In genomic region chr2:190119257-190119656, GRCh38 we compare ENCODE assay signal across 9 cellular contexts. TPM values are rescaled to one million over a fixed set of nuclear protein-coding genes. Genes with fewer than 3 reads are reported as not detected.
DNase-seq lines count a peak whose midpoint lies in the region; ATAC-seq, FAIRE-seq and TF ChIP-seq lines count a peak whose summit lies in the region.
"Had no signal": no experiment of that assay in that cellular context is flagged by ENCODE, and none has a peak within 500 bp of the region (broad histone marks: within the 10 kb centered on the region; RNA-seq: fewer than 3 reads in every experiment).

No MANE protein-coding gene starts in this region.

- H3K9me2 ChIP-seq in GM23338 (ENCODE audit: insufficient read depth): no peaks in the 10 kb centered on the region; the same call in 1 of the 2 replicates

- H3K4me2 ChIP-seq in GM23338: peak overlapping the region; percentile 80

- H3K27me3 Mint-ChIP-seq in GM23338 (ENCODE audit: insufficient read depth, low read depth, poor library complexity): peaks cover 4% of the 10 kb centered on the region
- no peaks in the 10 kb centered on the region for H3K27me3 Mint-ChIP-seq in activated T-cell treated with anti-CD3 and anti-CD28 coated beads, Interleukin-2, amount 50 U/mL, for 72 hours (ENCODE audit: low read depth)
- no peaks in the 10 kb centered on the region for H3K27me3 Mint-ChIP-seq in activated T-helper 2 cell treated with anti-CD3 and anti-CD28 coated beads, Interferon-gamma antibody, Interleukin-2, Interleukin-4, amounts not matched to agents 10 μg/mL and 5 μg/mL and 100 μg/mL, durations not matched to agents 14 hours and 24 hours and 36 hours (ENCODE audit: low read depth)

- H3K4me1 ChIP-seq in GM23338 (ENCODE audit: insufficient read depth) (peaks cover 14% of the 10 kb centered on the region), pancreas (no peaks in the 10 kb centered on the region)

- H3K27ac Mint-ChIP-seq in GM23338: peak overlapping the region; percentile 20; the same call in 1 of the 2 replicates
- no peak overlapping the region for H3K27ac Mint-ChIP-seq in activated T-cell treated with anti-CD3 and anti-CD28 coated beads, Interleukin-2, amount 50 U/mL, for 72 hours
- no peak overlapping the region for H3K27ac Mint-ChIP-seq in activated T-helper 2 cell treated with anti-CD3 and anti-CD28 coated beads, Interferon-gamma antibody, Interleukin-2, Interleukin-4, amounts not matched to agents 10 μg/mL and 5 μg/mL and 100 μg/mL, durations not matched to agents 14 hours and 24 hours and 36 hours

- peak overlapping the region; percentile 50 for H3K4me3 ChIP-seq in GM23338
- H3K4me3 ChIP-seq in pancreas: peak overlapping the region in 1 of 4 donors; percentile 34

- no peaks in the 10 kb centered on the region for H4K20me1 ChIP-seq in GM23338 (replicated peaks; ENCODE audit: insufficient read depth)

- H3K36me3 Mint-ChIP-seq in GM23338 (ENCODE audit: low read depth): no peaks in the 10 kb centered on the region
- H3K36me3 Mint-ChIP-seq in activated T-cell treated with anti-CD3 and anti-CD28 coated beads, Interleukin-2, amount 50 U/mL, for 72 hours (ENCODE audit: insufficient read depth in 2 of 2): no peaks in the 10 kb centered on the region
- no peaks in the 10 kb centered on the region for H3K36me3 Mint-ChIP-seq in activated T-helper 2 cell treated with anti-CD3 and anti-CD28 coated beads, Interferon-gamma antibody, Interleukin-2, Interleukin-4, amounts not matched to agents 10 μg/mL and 5 μg/mL and 100 μg/mL, durations not matched to agents 14 hours and 24 hours and 36 hours (ENCODE audit: low read depth)

- no peak for FAIRE-seq in pancreas (lab: Jason Lieb, UNC)
- FAIRE-seq: HTR-8/SVneo had no signal

- peak; percentile 99 for ATAC-seq in GM23338
- peak; percentile 53 to 79 for ATAC-seq in activated T-cell treated with anti-CD3 and anti-CD28 coated beads, Interleukin-2, amount 50 U/mL, for 72 hours (replicated peaks in 1 of 2)
- ATAC-seq in left cardiac atrium: peak; percentile 82 to 93
- peak; percentile 69 to 96 (median 86) for ATAC-seq in pancreas

- no peaks in the 10 kb centered on the region for H3K9me3 ChIP-seq in pancreas

- intact Hi-C loops in left cardiac atrium (cut with DNase I): no loop called here
- intact Hi-C loops in pancreas (cut with DNase I): no loop called here
- intact Hi-C loops in activated T-helper 2 cell treated with anti-CD3 and anti-CD28 coated beads, Interferon-gamma antibody, Interleukin-2, Interleukin-4, amounts not matched to agents 10 μg/mL and 5 μg/mL and 100 μg/mL, durations not matched to agents 14 hours and 24 hours and 36 hours (cut with micrococcal nuclease): no loop called here

- H3K27me3 ChIP-seq in GM23338 (ENCODE audit: insufficient read depth) (no peaks in the 10 kb centered on the region), pancreas (no peaks in the 10 kb centered on the region)

- H3K27ac ChIP-seq in GM23338 (ENCODE audit: low read depth) (no peak overlapping the region), pancreas (no peak overlapping the region)

- H2AFZ ChIP-seq in GM23338: peak overlapping the region; percentile 94

- no peaks in the 10 kb centered on the region for H3F3A ChIP-seq in GM23338 (replicated peaks; ENCODE audit: low read depth)

- H3K4me1 Mint-ChIP-seq in GM23338: peaks cover 22% of the 10 kb centered on the region
- no peaks in the 10 kb centered on the region for H3K4me1 Mint-ChIP-seq in activated T-cell treated with anti-CD3 and anti-CD28 coated beads, Interleukin-2, amount 50 U/mL, for 72 hours (ENCODE audit: low read depth)
- H3K4me1 Mint-ChIP-seq in activated T-helper 2 cell treated with anti-CD3 and anti-CD28 coated beads, Interferon-gamma antibody, Interleukin-2, Interleukin-4, amounts not matched to agents 10 μg/mL and 5 μg/mL and 100 μg/mL, durations not matched to agents 14 hours and 24 hours and 36 hours (ENCODE audit: low read depth): peaks cover 6% of the 10 kb centered on the region

- no peak for TF ChIP-seq CTCF in GM23338 (conservative IDR thresholded peaks at IDR 0.05; ENCODE audit: low read depth in 2 of 2)
- no peak for TF ChIP-seq CTCF in pancreas (IDR thresholded peaks at IDR 0.05)

- peak overlapping the region; percentile 67 for H3K4me3 Mint-ChIP-seq in GM23338
- H3K4me3 Mint-ChIP-seq in activated T-cell treated with anti-CD3 and anti-CD28 coated beads, Interleukin-2, amount 50 U/mL, for 72 hours: peak overlapping the region; percentile 0 to 21
- H3K4me3 Mint-ChIP-seq in activated T-helper 2 cell treated with anti-CD3 and anti-CD28 coated beads, Interferon-gamma antibody, Interleukin-2, Interleukin-4, amounts not matched to agents 10 μg/mL and 5 μg/mL and 100 μg/mL, durations not matched to agents 14 hours and 24 hours and 36 hours (ENCODE audit: low read depth): no peak overlapping the region

- 37 to 42% methylated on average over 14 of the region's 14 CpGs for WGBS in pancreas, 2 donors

- DNase-seq in GM23338 (ENCODE audit: low spot score) (peak; percentile 87), left cardiac atrium (peak; percentile 55), pancreas (peak in 3 of 6 donors; percentile 3 to 25 (median 17)), epidermal melanocyte (ENCODE audit: insufficient read length, low spot score) (no peak), dedifferentiated amniotic fluid mesenchymal stem cell (ENCODE audit: extremely low spot score) (no peak), NCI-H510A treated with DMSO at 0.1 percent for 48 hours (lab: John Stamatoyannopoulos, UW) (no peak)
- peak; percentile 3 to 26 for DNase-seq in activated T-cell treated with anti-CD3 and anti-CD28 coated beads, Interleukin-2, amount 50 U/mL, for 72 hours
- DNase-seq in activated T-helper 2 cell treated with anti-CD3 and anti-CD28 coated beads, Interferon-gamma antibody, Interleukin-2, Interleukin-4, amounts not matched to agents 10 μg/mL and 5 μg/mL and 100 μg/mL, durations not matched to agents 14 hours and 24 hours and 36 hours (ENCODE audit: low spot score): no peak

- no peaks in the 10 kb centered on the region for H3K79me2 ChIP-seq in GM23338 (replicated peaks; ENCODE audit: insufficient read depth)

- H3K9me3 Mint-ChIP-seq in GM23338: no peaks in the 10 kb centered on the region; the same call in 2 of the 3 replicates
- no peaks in the 10 kb centered on the region for H3K9me3 Mint-ChIP-seq in activated T-cell treated with anti-CD3 and anti-CD28 coated beads, Interleukin-2, amount 50 U/mL, for 72 hours
- H3K9me3 Mint-ChIP-seq in activated T-helper 2 cell treated with anti-CD3 and anti-CD28 coated beads, Interferon-gamma antibody, Interleukin-2, Interleukin-4, amounts not matched to agents 10 μg/mL and 5 μg/mL and 100 μg/mL, durations not matched to agents 14 hours and 24 hours and 36 hours: no peaks in the 10 kb centered on the region

- no peaks in the 10 kb centered on the region for H3K36me3 ChIP-seq in GM23338 (ENCODE audit: insufficient read depth)
- H3K36me3 ChIP-seq in pancreas: no peaks in the 10 kb centered on the region

TF ChIP-seq in GM23338, 12 proteins besides CTCF, POLR2A, EP300 and RAD21 (continues in another document):
- TF ChIP-seq STAT1 (IDR thresholded peaks at IDR 0.05; ENCODE audit: unreplicated experiment): no peak
- peak; percentile 48 for TF ChIP-seq POLR2AphosphoS5 (IDR thresholded peaks at IDR 0.05; ENCODE audit: low read depth)
- no peak for TF ChIP-seq ZNF114 (CRISPR knock-in tag; IDR thresholded peaks at IDR 0.05)
- TF ChIP-seq EZH2phosphoT487 (IDR thresholded peaks at IDR 0.05; ENCODE audit: unreplicated experiment): no peak

RNA-seq across cellular contexts. Expression of gene MSTN, which starts 56.7 kb away (rescaled TPM):
- total RNA-seq in GM23338 (2014; rRNA removed; shearing (Covaris generic)): 0.21 TPM in 1 of 2 replicates, not detected in the other
- not detected in 2 replicates for polyA plus RNA-seq in GM23338 (2016; fragmentation: Nextera tagmentation; extraction: Ambion mirVana)
- total RNA-seq in activated T-cell treated with anti-CD3 and anti-CD28 coated beads, Interleukin-2, amount 50 U/mL, for 72 hours: not detected
- total RNA-seq in left cardiac atrium: under 1 TPM; 0.10 to 0.12 TPM
- total RNA-seq in pancreas: under 1 TPM in 3 of 6 donors, not detected in 3; 0.08 to 0.09 (median 0.09) TPM
- under 1 TPM; 0.30 to 0.66 TPM for polyA plus RNA-seq in pancreas
- total RNA-seq in activated T-helper 2 cell treated with anti-CD3 and anti-CD28 coated beads, Interferon-gamma antibody, Interleukin-2, Interleukin-4, amounts not matched to agents 10 μg/mL and 5 μg/mL and 100 μg/mL, durations not matched to agents 14 hours and 24 hours and 36 hours: not detected in 2 replicates

Comparison
In these comparisons a context has a peak if more than half of its experiments do, and no peak if none do; other contexts are left out.
1. DNase-seq: peak in GM23338 (single experiment), activated T-cell treated with anti-CD3 and anti-CD28 coated beads, Interleukin-2, amount 50 U/mL, for 72 hours (2 of 2) and left cardiac atrium (single experiment); none in epidermal melanocyte (single experiment), dedifferentiated amniotic fluid mesenchymal stem cell (single experiment), activated T-helper 2 cell treated with anti-CD3 and anti-CD28 coated beads, Interferon-gamma antibody, Interleukin-2, Interleukin-4, amounts not matched to agents 10 μg/mL and 5 μg/mL and 100 μg/mL, durations not matched to agents 14 hours and 24 hours and 36 hours (single experiment) and NCI-H510A treated with DMSO at 0.1 percent for 48 hours (single experiment).
2. Peak in every context shown above with its lines, with median percentiles within 50 percentile points of each other: ATAC-seq.